In genomic region chr20:58271596-58272460, GRCh38 we compare ENCODE assay signal across 19 cellular contexts. TPM values are rescaled to one million over a fixed set of nuclear protein-coding genes. Genes with fewer than 3 reads are reported as not detected.
DNase-seq lines count a peak whose midpoint lies in the region; ATAC-seq, FAIRE-seq and TF ChIP-seq lines count a peak whose summit lies in the region.
"Had no signal": no experiment of that assay in that cellular context is flagged by ENCODE, and none has a peak within 500 bp of the region (broad histone marks: within the 10 kb centered on the region; RNA-seq: fewer than 3 reads in every experiment).

No MANE protein-coding gene starts in this region.

- H3K4me1 Mint-ChIP-seq in activated CD8-positive, alpha-beta T cell treated with anti-CD3 and anti-CD28 coated beads for 36 hours (ENCODE audit: low read depth), result peaks cover 38% of the 10 kb centered on the region
- peaks cover 33% of the 10 kb centered on the region for H3K4me1 Mint-ChIP-seq in activated CD8-positive, alpha-beta T cell treated with anti-CD3 and anti-CD28 coated beads, Interleukin-2, amount 10 ng/mL, durations not matched to agents 7 days and 5 days (ENCODE audit: low read depth)
- H3K4me1 Mint-ChIP-seq in brain, result peaks cover 14% of the 10 kb centered on the region
- H3K4me1 Mint-ChIP-seq: stimulated activated naive B cell treated with anti-CD40 and anti-IgM and Interleukin-4, amounts not matched to agents 10 μg/mL and 1 μg/mL and 100 μg/mL, for 72 hours had no signal

- H3K4me3 ChIP-seq in kidney (ENCODE audit: low read length in 2 of 2), result no peak overlapping the region
- H3K4me3 ChIP-seq: heart left ventricle had no signal

- intact Hi-C loops in activated CD8-positive, alpha-beta T cell treated with anti-CD3 and anti-CD28 coated beads for 36 hours (cut with micrococcal nuclease), result no loop called here
- intact Hi-C loops in kidney (cut with DNase I), result no loop called here

- peak; percentile 81 for DNase-seq in activated CD8-positive, alpha-beta T cell treated with anti-CD3 and anti-CD28 coated beads for 36 hours
- no peak for DNase-seq in activated CD8-positive, alpha-beta T cell treated with anti-CD3 and anti-CD28 coated beads, Interleukin-2, amount 10 ng/mL, durations not matched to agents 7 days and 5 days
- peak; percentile 36 to 42 for DNase-seq in stimulated activated CD4-positive, alpha-beta T cell treated with anti-CD3 and anti-CD28 coated beads, Interleukin-4, amount 100 ng/mL, for 4 hours
- DNase-seq in kidney (no peak), DMS153 treated with DMSO at 0.1 percent for 48 hours (lab: John Stamatoyannopoulos, UW; ENCODE audit: unreplicated experiment) (no peak)
- DNase-seq: ACHN; caudate nucleus; heart left ventricle; NCI-H2171 treated with DMSO at 0.1 percent for 48 hours; stimulated activated naive B cell treated with anti-CD40 and anti-IgM and Interleukin-4, amounts not matched to agents 10 μg/mL and 1 μg/mL and 100 μg/mL, for 72 hours had no signal

- peaks cover 3 to 22% of the 10 kb centered on the region in 2 donors for H3K36me3 ChIP-seq in kidney (ENCODE audit: control insufficient read depth in 1 of 2, insufficient read depth in 2 of 2, low read length in 2 of 2)

- peak; percentile 81 for ATAC-seq in activated CD8-positive, alpha-beta T cell treated with anti-CD3 and anti-CD28 coated beads for 36 hours
- no peak for ATAC-seq in activated CD8-positive, alpha-beta T cell treated with anti-CD3 and anti-CD28 coated beads, Interleukin-2, amount 10 ng/mL, durations not matched to agents 7 days and 5 days
- ATAC-seq in SK-N-SH treated with all-trans-retinoic acid at 6 μM for 48 hours (peak; percentile 83), GM21737 (IDR thresholded peaks at IDR 0.05; ENCODE audit: unreplicated experiment) (no peak)
- ATAC-seq: heart left ventricle; left lobe of liver; sciatic nerve; stimulated activated naive B cell treated with anti-CD40 and anti-IgM and Interleukin-4, amounts not matched to agents 10 μg/mL and 1 μg/mL and 100 μg/mL, for 72 hours had no signal

- H3K27ac ChIP-seq in kidney (ENCODE audit: low read depth in 2 of 2, low read length in 2 of 2), result no peak overlapping the region
- H3K27ac ChIP-seq: heart left ventricle had no signal

- no peak overlapping the region for H3K4me3 Mint-ChIP-seq in activated CD8-positive, alpha-beta T cell treated with anti-CD3 and anti-CD28 coated beads for 36 hours
- no peak overlapping the region for H3K4me3 Mint-ChIP-seq in activated CD8-positive, alpha-beta T cell treated with anti-CD3 and anti-CD28 coated beads, Interleukin-2, amount 10 ng/mL, durations not matched to agents 7 days and 5 days
- no peak overlapping the region for H3K4me3 Mint-ChIP-seq in brain
- H3K4me3 Mint-ChIP-seq: stimulated activated naive B cell treated with anti-CD40 and anti-IgM and Interleukin-4, amounts not matched to agents 10 μg/mL and 1 μg/mL and 100 μg/mL, for 72 hours had no signal

- FAIRE-seq in kidney (lab: Jason Lieb, UNC), result no peak
- FAIRE-seq: D721Med, endothelial cell of umbilical vein had no signal

- H3K9me3 ChIP-seq in kidney (ENCODE audit: control insufficient read depth in 1 of 2, low read length in 2 of 2), result no peaks in the 10 kb centered on the region

- H3K4me1 ChIP-seq in kidney (ENCODE audit: control insufficient read depth in 1 of 2, insufficient read depth in 1 of 2, low read depth in 1 of 2, low read length in 2 of 2), result peaks cover 0 to 4% of the 10 kb centered on the region in 2 donors
- H3K4me1 ChIP-seq: heart left ventricle had no signal

- H3K9ac ChIP-seq in kidney (ENCODE audit: low read length in 2 of 2), result no peak overlapping the region

- POLR2A ChIA-PET in activated CD8-positive, alpha-beta T cell treated with anti-CD3 and anti-CD28 coated beads for 36 hours (lab: Charles Lee), result interaction anchor here (2.3 kb wide), 1 partner anchor 35 kb away, joined by 6 read pairs; no protein-coding TSS in a partner anchor
- POLR2A ChIA-PET in activated CD8-positive, alpha-beta T cell treated with anti-CD3 and anti-CD28 coated beads, Interleukin-2, amount 10 ng/mL, durations not matched to agents 7 days and 5 days (lab: Charles Lee), result no interaction called here

- peak overlapping the region; percentile 21 for H3K27ac Mint-ChIP-seq in activated CD8-positive, alpha-beta T cell treated with anti-CD3 and anti-CD28 coated beads for 36 hours
- H3K27ac Mint-ChIP-seq in activated CD8-positive, alpha-beta T cell treated with anti-CD3 and anti-CD28 coated beads, Interleukin-2, amount 10 ng/mL, durations not matched to agents 7 days and 5 days, result no peak overlapping the region
- peak overlapping the region in 3 of 5 experiments; percentile 5 to 84 (median 14) for H3K27ac Mint-ChIP-seq in brain
- H3K27ac Mint-ChIP-seq: stimulated activated naive B cell treated with anti-CD40 and anti-IgM and Interleukin-4, amounts not matched to agents 10 μg/mL and 1 μg/mL and 100 μg/mL, for 72 hours had no signal

- no peak for TF ChIP-seq CTCF in activated CD8-positive, alpha-beta T cell treated with anti-CD3 and anti-CD28 coated beads for 36 hours (IDR thresholded peaks at IDR 0.05)
- TF ChIP-seq CTCF in brain (conservative IDR thresholded peaks at IDR 0.05) (no peak), kidney (IDR thresholded peaks at IDR 0.05; ENCODE audit: borderline replicate concordance, extremely low read depth, insufficient read depth) (no peak)

- no peaks in the 10 kb centered on the region for H3K27me3 Mint-ChIP-seq in activated CD8-positive, alpha-beta T cell treated with anti-CD3 and anti-CD28 coated beads for 36 hours
- H3K27me3 Mint-ChIP-seq in activated CD8-positive, alpha-beta T cell treated with anti-CD3 and anti-CD28 coated beads, Interleukin-2, amount 10 ng/mL, durations not matched to agents 7 days and 5 days (ENCODE audit: low read depth), result no peaks in the 10 kb centered on the region
- peaks cover 4% of the 10 kb centered on the region for H3K27me3 Mint-ChIP-seq in brain
- H3K27me3 Mint-ChIP-seq: stimulated activated naive B cell treated with anti-CD40 and anti-IgM and Interleukin-4, amounts not matched to agents 10 μg/mL and 1 μg/mL and 100 μg/mL, for 72 hours had no signal

- H3K36me3 Mint-ChIP-seq in activated CD8-positive, alpha-beta T cell treated with anti-CD3 and anti-CD28 coated beads for 36 hours (ENCODE audit: low read depth), result peaks cover 24% of the 10 kb centered on the region
- peaks cover 38% of the 10 kb centered on the region for H3K36me3 Mint-ChIP-seq in activated CD8-positive, alpha-beta T cell treated with anti-CD3 and anti-CD28 coated beads, Interleukin-2, amount 10 ng/mL, durations not matched to agents 7 days and 5 days (ENCODE audit: low read depth)
- peaks cover 21% of the 10 kb centered on the region for H3K36me3 Mint-ChIP-seq in brain

- peaks cover 3% of the 10 kb centered on the region for H3K9me3 Mint-ChIP-seq in activated CD8-positive, alpha-beta T cell treated with anti-CD3 and anti-CD28 coated beads for 36 hours
- no peaks in the 10 kb centered on the region for H3K9me3 Mint-ChIP-seq in activated CD8-positive, alpha-beta T cell treated with anti-CD3 and anti-CD28 coated beads, Interleukin-2, amount 10 ng/mL, durations not matched to agents 7 days and 5 days (ENCODE audit: insufficient read depth)
- peaks cover 6 to 15% (median 14%) of the 10 kb centered on the region in 5 experiments for H3K9me3 Mint-ChIP-seq in brain
- H3K9me3 Mint-ChIP-seq: stimulated activated naive B cell treated with anti-CD40 and anti-IgM and Interleukin-4, amounts not matched to agents 10 μg/mL and 1 μg/mL and 100 μg/mL, for 72 hours had no signal

- CTCF ChIA-PET in activated CD8-positive, alpha-beta T cell treated with anti-CD3 and anti-CD28 coated beads for 36 hours (lab: Charles Lee), result interaction anchor here (1.1 to 2.3 kb wide), 4 partner anchors 37 to 379 kb away, joined by 3 to 11 read pairs (median 4); partner anchors contain the start of gene STX16
- CTCF ChIA-PET in activated CD8-positive, alpha-beta T cell treated with anti-CD3 and anti-CD28 coated beads, Interleukin-2, amount 10 ng/mL, durations not matched to agents 7 days and 5 days (lab: Charles Lee), result interaction anchor here (1.1 to 1.7 kb wide), 3 partner anchors 9 to 37 kb away, joined by 3 to 5 read pairs (median 3); no protein-coding TSS in a partner anchor

TF ChIP-seq in SK-N-SH treated with all-trans-retinoic acid at 6 μM for 48 hours, 23 proteins besides CTCF, POLR2A, EP300 and RAD21:
- TF ChIP-seq PATZ1 (CRISPR knock-in tag; IDR thresholded peaks at IDR 0.05; ENCODE audit: borderline replicate concordance), result peak; percentile 87; the same call in 1 of the 2 replicates
- peak; percentile 28; the same call in 1 of the 2 replicates for TF ChIP-seq TCF4 (CRISPR knock-in tag; IDR thresholded peaks at IDR 0.05; ENCODE audit: borderline replicate concordance)
- no peak for TF ChIP-seq ZNF8 (CRISPR knock-in tag; IDR thresholded peaks at IDR 0.05)

RNA-seq across cellular contexts. Expression of gene RAB22A, which starts 37.7 kb away (rescaled TPM):
- 1 to 10 TPM; 8.3 to 9.0 TPM for total RNA-seq in activated CD8-positive, alpha-beta T cell treated with anti-CD3 and anti-CD28 coated beads for 36 hours
- 10 to 100 TPM; 16.0 to 17.3 TPM for total RNA-seq in activated CD8-positive, alpha-beta T cell treated with anti-CD3 and anti-CD28 coated beads, Interleukin-2, amount 10 ng/mL, durations not matched to agents 7 days and 5 days
- 6.0 TPM for polyA plus RNA-seq in brain (ENCODE audit: insufficient read depth, low read depth, low replicate concordance)
- 20.7 TPM for total RNA-seq in kidney
- polyA plus RNA-seq in kidney (ENCODE audit: insufficient read depth, low read depth, low replicate concordance), result 7.0 TPM

RNA-seq across cellular contexts. Expression of gene ANKRD60, which starts 43.4 kb away (rescaled TPM):
- not detected for total RNA-seq in activated CD8-positive, alpha-beta T cell treated with anti-CD3 and anti-CD28 coated beads for 36 hours
- total RNA-seq in activated CD8-positive, alpha-beta T cell treated with anti-CD3 and anti-CD28 coated beads, Interleukin-2, amount 10 ng/mL, durations not matched to agents 7 days and 5 days, result not detected
- polyA plus RNA-seq in brain (ENCODE audit: insufficient read depth, low read depth, low replicate concordance) (not detected), kidney (ENCODE audit: insufficient read depth, low read depth, low replicate concordance) (not detected)
- not detected for total RNA-seq in kidney
- total RNA-seq: endothelial cell of umbilical vein; heart left ventricle; left lobe of liver; sciatic nerve; T-helper 1 cell treated with Interleukin-12 subunit alpha and Interleukin-12 subunit beta and Interleukin-4 antibody, amounts not matched to agents 30 ng/mL and 1 ng/mL, for 36 hours had no signal
- polyA plus RNA-seq: endothelial cell of umbilical vein, heart left ventricle, neural cell had no signal

Comparison
In these comparisons a context has a peak if more than half of its experiments do, and no peak if none do; other contexts are left out.
1. ATAC-seq: peak in activated CD8-positive, alpha-beta T cell treated with anti-CD3 and anti-CD28 coated beads for 36 hours (single experiment) and SK-N-SH treated with all-trans-retinoic acid at 6 μM for 48 hours (single experiment); none in activated CD8-positive, alpha-beta T cell treated with anti-CD3 and anti-CD28 coated beads, Interleukin-2, amount 10 ng/mL, durations not matched to agents 7 days and 5 days (single experiment) and GM21737 (single experiment).
2. DNase-seq: peak in activated CD8-positive, alpha-beta T cell treated with anti-CD3 and anti-CD28 coated beads for 36 hours (single experiment) and stimulated activated CD4-positive, alpha-beta T cell treated with anti-CD3 and anti-CD28 coated beads, Interleukin-4, amount 100 ng/mL, for 4 hours (2 of 2); none in activated CD8-positive, alpha-beta T cell treated with anti-CD3 and anti-CD28 coated beads, Interleukin-2, amount 10 ng/mL, durations not matched to agents 7 days and 5 days (single experiment), kidney (single experiment) and DMS153 treated with DMSO at 0.1 percent for 48 hours (single experiment).